In the genomic region with DNA sequence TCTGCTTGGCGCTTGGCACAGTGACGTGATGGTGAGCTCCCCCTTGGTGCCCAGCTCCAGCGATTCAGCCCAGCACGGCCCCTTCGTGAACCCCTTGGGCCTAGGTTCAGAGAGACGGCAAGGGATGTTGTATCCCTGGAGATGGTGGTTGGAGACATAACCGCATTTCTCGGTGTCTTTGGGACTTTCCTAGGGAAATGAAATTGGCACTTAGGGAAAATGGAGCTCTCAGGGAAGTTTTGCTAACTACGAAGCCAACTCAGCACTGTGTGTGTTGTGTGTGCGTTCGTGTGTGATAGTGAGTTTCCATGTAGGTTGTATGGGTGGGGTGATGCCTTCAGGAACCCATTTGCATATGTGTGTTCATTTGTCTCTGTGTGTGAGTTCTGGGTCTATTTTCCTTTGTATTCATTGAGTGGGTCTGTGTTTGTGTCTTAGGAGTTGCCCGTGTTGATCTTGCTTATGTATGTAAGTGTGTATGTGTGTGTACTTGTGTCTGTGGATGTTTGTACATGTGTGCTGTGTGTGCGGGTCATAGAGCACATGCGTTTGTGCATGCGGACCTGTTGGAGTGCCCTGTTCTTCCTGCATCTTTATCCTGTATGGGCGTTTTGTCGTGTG, we compare ENCODE assay signal across 2 cellular contexts.
TF ChIP-seq lines count a peak whose summit lies in the region.

No MANE protein-coding gene starts in this region.

TF ChIP-seq in A549, 52 proteins besides CTCF, POLR2A, EP300 and RAD21:
- no peak for TF ChIP-seq GATA3 (IDR thresholded peaks at IDR 0.05; ENCODE audit: borderline replicate concordance)
- no peak for TF ChIP-seq EHMT2 (IDR thresholded peaks at IDR 0.05; ENCODE audit: low read depth)
- TF ChIP-seq CHD4 (IDR thresholded peaks at IDR 0.05; ENCODE audit: borderline replicate concordance) = no peak
- TF ChIP-seq, protein P1, sequence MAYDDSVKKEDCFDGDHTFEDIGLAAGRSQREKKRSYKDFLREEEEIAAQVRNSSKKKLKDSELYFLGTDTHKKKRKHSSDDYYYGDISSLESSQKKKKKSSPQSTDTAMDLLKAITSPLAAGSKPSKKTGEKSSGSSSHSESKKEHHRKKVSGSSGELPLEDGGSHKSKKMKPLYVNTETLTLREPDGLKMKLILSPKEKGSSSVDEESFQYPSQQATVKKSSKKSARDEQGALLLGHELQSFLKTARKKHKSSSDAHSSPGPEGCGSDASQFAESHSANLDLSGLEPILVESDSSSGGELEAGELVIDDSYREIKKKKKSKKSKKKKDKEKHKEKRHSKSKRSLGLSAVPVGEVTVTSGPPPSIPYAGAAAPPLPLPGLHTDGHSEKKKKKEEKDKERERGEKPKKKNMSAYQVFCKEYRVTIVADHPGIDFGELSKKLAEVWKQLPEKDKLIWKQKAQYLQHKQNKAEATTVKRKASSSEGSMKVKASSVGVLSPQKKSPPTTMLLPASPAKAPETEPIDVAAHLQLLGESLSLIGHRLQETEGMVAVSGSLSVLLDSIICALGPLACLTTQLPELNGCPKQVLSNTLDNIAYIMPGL (CRISPR knock-in tag; IDR thresholded peaks at IDR 0.05; ENCODE audit: borderline replicate concordance) = no peak
- no peak for TF ChIP-seq HEYL (CRISPR knock-in tag; IDR thresholded peaks at IDR 0.05)
- no peak for TF ChIP-seq KDM5A (IDR thresholded peaks at IDR 0.05)
- TF ChIP-seq SMC3 (IDR thresholded peaks at IDR 0.05) = no peak
- no peak for TF ChIP-seq RARB (CRISPR knock-in tag; IDR thresholded peaks at IDR 0.05)
- no peak for TF ChIP-seq ZNF302 (CRISPR knock-in tag; IDR thresholded peaks at IDR 0.05)
- TF ChIP-seq, protein P2, sequence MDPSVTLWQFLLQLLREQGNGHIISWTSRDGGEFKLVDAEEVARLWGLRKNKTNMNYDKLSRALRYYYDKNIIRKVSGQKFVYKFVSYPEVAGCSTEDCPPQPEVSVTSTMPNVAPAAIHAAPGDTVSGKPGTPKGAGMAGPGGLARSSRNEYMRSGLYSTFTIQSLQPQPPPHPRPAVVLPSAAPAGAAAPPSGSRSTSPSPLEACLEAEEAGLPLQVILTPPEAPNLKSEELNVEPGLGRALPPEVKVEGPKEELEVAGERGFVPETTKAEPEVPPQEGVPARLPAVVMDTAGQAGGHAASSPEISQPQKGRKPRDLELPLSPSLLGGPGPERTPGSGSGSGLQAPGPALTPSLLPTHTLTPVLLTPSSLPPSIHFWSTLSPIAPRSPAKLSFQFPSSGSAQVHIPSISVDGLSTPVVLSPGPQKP (IDR thresholded peaks at IDR 0.05; ENCODE audit: low read depth, low read length) = no peak
- no peak for TF ChIP-seq FOSL2 (IDR thresholded peaks at IDR 0.05)
- TF ChIP-seq FOSL2 (CRISPR knock-in tag; IDR thresholded peaks at IDR 0.05) = no peak
- no peak for TF ChIP-seq RFX5 (IDR thresholded peaks at IDR 0.05)

TF ChIP-seq in H1, 55 proteins besides CTCF, POLR2A, EP300 and RAD21:
- TF ChIP-seq TAF7 (optimal IDR thresholded peaks at IDR 0.05; ENCODE audit: borderline replicate concordance, low read depth, low read length) = no peak
- TF ChIP-seq HDAC6 (IDR thresholded peaks at IDR 0.05; ENCODE audit: low read depth, low read length) = no peak
- TF ChIP-seq BACH1 (IDR thresholded peaks at IDR 0.05; ENCODE audit: low read length) = no peak
- TF ChIP-seq KDM1A (IDR thresholded peaks at IDR 0.05; ENCODE audit: borderline replicate concordance, low read length) = no peak
- no peak for TF ChIP-seq POLR2AphosphoS5 (IDR thresholded peaks at IDR 0.05; ENCODE audit: low read depth, low read length)
- TF ChIP-seq, protein P3, sequence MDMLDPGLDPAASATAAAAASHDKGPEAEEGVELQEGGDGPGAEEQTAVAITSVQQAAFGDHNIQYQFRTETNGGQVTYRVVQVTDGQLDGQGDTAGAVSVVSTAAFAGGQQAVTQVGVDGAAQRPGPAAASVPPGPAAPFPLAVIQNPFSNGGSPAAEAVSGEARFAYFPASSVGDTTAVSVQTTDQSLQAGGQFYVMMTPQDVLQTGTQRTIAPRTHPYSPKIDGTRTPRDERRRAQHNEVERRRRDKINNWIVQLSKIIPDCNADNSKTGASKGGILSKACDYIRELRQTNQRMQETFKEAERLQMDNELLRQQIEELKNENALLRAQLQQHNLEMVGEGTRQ (IDR thresholded peaks at IDR 0.05; ENCODE audit: low read length) = no peak
- TF ChIP-seq, protein P4, sequence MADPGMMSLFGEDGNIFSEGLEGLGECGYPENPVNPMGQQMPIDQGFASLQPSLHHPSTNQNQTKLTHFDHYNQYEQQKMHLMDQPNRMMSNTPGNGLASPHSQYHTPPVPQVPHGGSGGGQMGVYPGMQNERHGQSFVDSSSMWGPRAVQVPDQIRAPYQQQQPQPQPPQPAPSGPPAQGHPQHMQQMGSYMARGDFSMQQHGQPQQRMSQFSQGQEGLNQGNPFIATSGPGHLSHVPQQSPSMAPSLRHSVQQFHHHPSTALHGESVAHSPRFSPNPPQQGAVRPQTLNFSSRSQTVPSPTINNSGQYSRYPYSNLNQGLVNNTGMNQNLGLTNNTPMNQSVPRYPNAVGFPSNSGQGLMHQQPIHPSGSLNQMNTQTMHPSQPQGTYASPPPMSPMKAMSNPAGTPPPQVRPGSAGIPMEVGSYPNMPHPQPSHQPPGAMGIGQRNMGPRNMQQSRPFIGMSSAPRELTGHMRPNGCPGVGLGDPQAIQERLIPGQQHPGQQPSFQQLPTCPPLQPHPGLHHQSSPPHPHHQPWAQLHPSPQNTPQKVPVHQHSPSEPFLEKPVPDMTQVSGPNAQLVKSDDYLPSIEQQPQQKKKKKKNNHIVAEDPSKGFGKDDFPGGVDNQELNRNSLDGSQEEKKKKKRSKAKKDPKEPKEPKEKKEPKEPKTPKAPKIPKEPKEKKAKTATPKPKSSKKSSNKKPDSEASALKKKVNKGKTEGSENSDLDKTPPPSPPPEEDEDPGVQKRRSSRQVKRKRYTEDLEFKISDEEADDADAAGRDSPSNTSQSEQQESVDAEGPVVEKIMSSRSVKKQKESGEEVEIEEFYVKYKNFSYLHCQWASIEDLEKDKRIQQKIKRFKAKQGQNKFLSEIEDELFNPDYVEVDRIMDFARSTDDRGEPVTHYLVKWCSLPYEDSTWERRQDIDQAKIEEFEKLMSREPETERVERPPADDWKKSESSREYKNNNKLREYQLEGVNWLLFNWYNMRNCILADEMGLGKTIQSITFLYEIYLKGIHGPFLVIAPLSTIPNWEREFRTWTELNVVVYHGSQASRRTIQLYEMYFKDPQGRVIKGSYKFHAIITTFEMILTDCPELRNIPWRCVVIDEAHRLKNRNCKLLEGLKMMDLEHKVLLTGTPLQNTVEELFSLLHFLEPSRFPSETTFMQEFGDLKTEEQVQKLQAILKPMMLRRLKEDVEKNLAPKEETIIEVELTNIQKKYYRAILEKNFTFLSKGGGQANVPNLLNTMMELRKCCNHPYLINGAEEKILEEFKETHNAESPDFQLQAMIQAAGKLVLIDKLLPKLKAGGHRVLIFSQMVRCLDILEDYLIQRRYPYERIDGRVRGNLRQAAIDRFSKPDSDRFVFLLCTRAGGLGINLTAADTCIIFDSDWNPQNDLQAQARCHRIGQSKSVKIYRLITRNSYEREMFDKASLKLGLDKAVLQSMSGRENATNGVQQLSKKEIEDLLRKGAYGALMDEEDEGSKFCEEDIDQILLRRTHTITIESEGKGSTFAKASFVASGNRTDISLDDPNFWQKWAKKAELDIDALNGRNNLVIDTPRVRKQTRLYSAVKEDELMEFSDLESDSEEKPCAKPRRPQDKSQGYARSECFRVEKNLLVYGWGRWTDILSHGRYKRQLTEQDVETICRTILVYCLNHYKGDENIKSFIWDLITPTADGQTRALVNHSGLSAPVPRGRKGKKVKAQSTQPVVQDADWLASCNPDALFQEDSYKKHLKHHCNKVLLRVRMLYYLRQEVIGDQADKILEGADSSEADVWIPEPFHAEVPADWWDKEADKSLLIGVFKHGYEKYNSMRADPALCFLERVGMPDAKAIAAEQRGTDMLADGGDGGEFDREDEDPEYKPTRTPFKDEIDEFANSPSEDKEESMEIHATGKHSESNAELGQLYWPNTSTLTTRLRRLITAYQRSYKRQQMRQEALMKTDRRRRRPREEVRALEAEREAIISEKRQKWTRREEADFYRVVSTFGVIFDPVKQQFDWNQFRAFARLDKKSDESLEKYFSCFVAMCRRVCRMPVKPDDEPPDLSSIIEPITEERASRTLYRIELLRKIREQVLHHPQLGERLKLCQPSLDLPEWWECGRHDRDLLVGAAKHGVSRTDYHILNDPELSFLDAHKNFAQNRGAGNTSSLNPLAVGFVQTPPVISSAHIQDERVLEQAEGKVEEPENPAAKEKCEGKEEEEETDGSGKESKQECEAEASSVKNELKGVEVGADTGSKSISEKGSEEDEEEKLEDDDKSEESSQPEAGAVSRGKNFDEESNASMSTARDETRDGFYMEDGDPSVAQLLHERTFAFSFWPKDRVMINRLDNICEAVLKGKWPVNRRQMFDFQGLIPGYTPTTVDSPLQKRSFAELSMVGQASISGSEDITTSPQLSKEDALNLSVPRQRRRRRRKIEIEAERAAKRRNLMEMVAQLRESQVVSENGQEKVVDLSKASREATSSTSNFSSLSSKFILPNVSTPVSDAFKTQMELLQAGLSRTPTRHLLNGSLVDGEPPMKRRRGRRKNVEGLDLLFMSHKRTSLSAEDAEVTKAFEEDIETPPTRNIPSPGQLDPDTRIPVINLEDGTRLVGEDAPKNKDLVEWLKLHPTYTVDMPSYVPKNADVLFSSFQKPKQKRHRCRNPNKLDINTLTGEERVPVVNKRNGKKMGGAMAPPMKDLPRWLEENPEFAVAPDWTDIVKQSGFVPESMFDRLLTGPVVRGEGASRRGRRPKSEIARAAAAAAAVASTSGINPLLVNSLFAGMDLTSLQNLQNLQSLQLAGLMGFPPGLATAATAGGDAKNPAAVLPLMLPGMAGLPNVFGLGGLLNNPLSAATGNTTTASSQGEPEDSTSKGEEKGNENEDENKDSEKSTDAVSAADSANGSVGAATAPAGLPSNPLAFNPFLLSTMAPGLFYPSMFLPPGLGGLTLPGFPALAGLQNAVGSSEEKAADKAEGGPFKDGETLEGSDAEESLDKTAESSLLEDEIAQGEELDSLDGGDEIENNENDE (IDR thresholded peaks at IDR 0.05; ENCODE audit: insufficient replicate concordance, low read length) = no peak
- TF ChIP-seq SRF (IDR thresholded peaks at IDR 0.05; ENCODE audit: low read depth, low read length) = no peak
- no peak for TF ChIP-seq SP4 (IDR thresholded peaks at IDR 0.05; ENCODE audit: low read length)
